18 cellular contexts compared by ENCODE assay signal in genomic region chr7:121513105-121513504, GRCh38.
A peak's percentile ranks its signal among the peaks of the same experiment; 100 is the strongest.
DNase-seq lines count a peak whose midpoint lies in the region; ATAC-seq and TF ChIP-seq lines count a peak whose summit lies in the region.
"Had no signal": no experiment of that assay in that cellular context is flagged by ENCODE, and none has a peak within 500 bp of the region (broad histone marks: within the 10 kb centered on the region; RNA-seq: fewer than 3 reads in every experiment).

No MANE protein-coding gene starts in this region.

- H3K27ac Mint-ChIP-seq in GM23338: no peak overlapping the region
- H3K27ac Mint-ChIP-seq in WTC11: peak overlapping the region; percentile 19; the same call in 1 of the 2 replicates
- H3K27ac Mint-ChIP-seq in stimulated activated effector memory CD8-positive, alpha-beta T cell treated with anti-CD3 and anti-CD28 coated beads, Interleukin-12 subunit alpha, Interleukin-12 subunit beta, amount 100 ng/mL, for 72 hours: no peak overlapping the region
- H3K27ac Mint-ChIP-seq: B cell; CD4-positive, CD25-positive, alpha-beta regulatory T cell; CD8-positive, alpha-beta T cell had no signal

- H2AFZ ChIP-seq in GM23338 (no peak overlapping the region), smooth muscle cell (ENCODE audit: low read depth) (peak overlapping the region; percentile 9)

- no peak for DNase-seq in GM23338 (ENCODE audit: low spot score)
- no peak for DNase-seq in WTC11 (ENCODE audit: low spot score)
- peak; percentile 32 for DNase-seq in foreskin melanocyte
- DNase-seq in smooth muscle cell (lab: John Stamatoyannopoulos, UW; ENCODE audit: unreplicated experiment): no peak
- DNase-seq in stimulated activated effector memory CD8-positive, alpha-beta T cell treated with anti-CD3 and anti-CD28 coated beads, Interleukin-12 subunit alpha, Interleukin-12 subunit beta, amount 100 ng/mL, for 72 hours (ENCODE audit: low spot score in 2 of 2): no peak
- DNase-seq in activated CD4-positive, alpha-beta T cell treated with anti-CD3 and anti-CD28 coated beads, Interleukin-2, amount 50 U/mL, for 48 hours: no peak
- no peak for DNase-seq in left cardiac atrium
- DNase-seq: Caco-2; CD4-positive, CD25-positive, alpha-beta regulatory T cell; CD8-positive, alpha-beta T cell; DMS153; DND-41; GOT3; HCEC 1CT had no signal

- H3K27ac ChIP-seq in GM23338 (ENCODE audit: low read depth) (no peak overlapping the region), smooth muscle cell (ENCODE audit: low read depth) (peak overlapping the region; percentile 98)
- H3K27ac ChIP-seq: 22Rv1, BLaER1, C4-2B had no signal

- H3K27me3 ChIP-seq in GM23338 (ENCODE audit: insufficient read depth) (no peaks in the 10 kb centered on the region), smooth muscle cell (ENCODE audit: low read depth) (no peaks in the 10 kb centered on the region)
- H3K27me3 ChIP-seq: BLaER1 had no signal

- peaks cover 36% of the 10 kb centered on the region for H3K9me3 Mint-ChIP-seq in GM23338
- H3K9me3 Mint-ChIP-seq in WTC11: peaks cover 46% of the 10 kb centered on the region
- H3K9me3 Mint-ChIP-seq in stimulated activated effector memory CD8-positive, alpha-beta T cell treated with anti-CD3 and anti-CD28 coated beads, Interleukin-12 subunit alpha, Interleukin-12 subunit beta, amount 100 ng/mL, for 72 hours: peaks cover 13% of the 10 kb centered on the region

- H3F3A ChIP-seq in GM23338 (replicated peaks; ENCODE audit: low read depth): no peaks in the 10 kb centered on the region
- H3F3A ChIP-seq in smooth muscle cell (ENCODE audit: low read depth): peaks cover 5% of the 10 kb centered on the region

- H3K4me1 ChIP-seq in GM23338 (ENCODE audit: insufficient read depth) (peaks cover 16% of the 10 kb centered on the region), smooth muscle cell (ENCODE audit: low read depth) (peaks cover 26% of the 10 kb centered on the region)
- H3K4me1 ChIP-seq: BLaER1, Caco-2 had no signal

- peak overlapping the region; percentile 14; the same call in 1 of the 2 replicates for H3K4me3 ChIP-seq in GM23338
- H3K4me3 ChIP-seq in smooth muscle cell: no peak overlapping the region
- H3K4me3 ChIP-seq: BLaER1 had no signal

- WGBS in smooth muscle cell (ENCODE audit: low lambda C conversion rate): 83% methylated on average over 1 of the region's 1 CpG

- intact Hi-C loops in left cardiac atrium (cut with DNase I): no loop called here

- peaks cover 40% of the 10 kb centered on the region for H3K36me3 Mint-ChIP-seq in GM23338 (ENCODE audit: low read depth)
- peaks cover 42% of the 10 kb centered on the region for H3K36me3 Mint-ChIP-seq in WTC11
- no peaks in the 10 kb centered on the region for H3K36me3 Mint-ChIP-seq in stimulated activated effector memory CD8-positive, alpha-beta T cell treated with anti-CD3 and anti-CD28 coated beads, Interleukin-12 subunit alpha, Interleukin-12 subunit beta, amount 100 ng/mL, for 72 hours
- H3K36me3 Mint-ChIP-seq: CD4-positive, CD25-positive, alpha-beta regulatory T cell; CD8-positive, alpha-beta T cell had no signal

- H3K9ac ChIP-seq in smooth muscle cell (ENCODE audit: low read depth): peak overlapping the region; percentile 91
- H3K9ac ChIP-seq: BLaER1 had no signal

- no peak for TF ChIP-seq CTCF in GM23338 (conservative IDR thresholded peaks at IDR 0.05; ENCODE audit: low read depth in 2 of 2)
- TF ChIP-seq CTCF in WTC11 (IDR thresholded peaks at IDR 0.05): no peak
- TF ChIP-seq CTCF in smooth muscle cell (IDR thresholded peaks at IDR 0.05; ENCODE audit: borderline replicate concordance, insufficient read depth, poor library complexity, severe bottlenecking): no peak

- peak overlapping the region; percentile 42 for H3K4me2 ChIP-seq in GM23338
- H3K4me2 ChIP-seq in smooth muscle cell: peak overlapping the region; percentile 18
- H3K4me2 ChIP-seq: BLaER1 had no signal

- H3K9me3 ChIP-seq in smooth muscle cell (replicated peaks; ENCODE audit: low read depth): no peaks in the 10 kb centered on the region

- H3K79me2 ChIP-seq in GM23338 (replicated peaks; ENCODE audit: insufficient read depth) (no peaks in the 10 kb centered on the region), smooth muscle cell (ENCODE audit: low read depth) (peaks cover 41% of the 10 kb centered on the region)

- H3K27me3 Mint-ChIP-seq in GM23338 (ENCODE audit: insufficient read depth, low read depth, poor library complexity): peaks cover 5% of the 10 kb centered on the region
- peaks cover 5% of the 10 kb centered on the region for H3K27me3 Mint-ChIP-seq in WTC11 (ENCODE audit: low read depth)

- CTCF ChIA-PET in WTC11 (lab: Charles Lee): no interaction called here

- no peak; the same call in 2 of the 3 replicates for ATAC-seq in GM23338
- ATAC-seq in WTC11: peak; percentile 57
- ATAC-seq in stimulated activated effector memory CD8-positive, alpha-beta T cell treated with anti-CD3 and anti-CD28 coated beads, Interleukin-12 subunit alpha, Interleukin-12 subunit beta, amount 100 ng/mL, for 72 hours: no peak
- no peak for ATAC-seq in left cardiac atrium
- ATAC-seq: CD8-positive, alpha-beta T cell had no signal

- H3K36me3 ChIP-seq in GM23338 (ENCODE audit: insufficient read depth): peaks cover 9% of the 10 kb centered on the region; the same call in 1 of the 2 replicates
- no peaks in the 10 kb centered on the region for H3K36me3 ChIP-seq in smooth muscle cell (ENCODE audit: low read depth)
- H3K36me3 ChIP-seq: BLaER1 had no signal

- no peaks in the 10 kb centered on the region for H4K20me1 ChIP-seq in GM23338 (replicated peaks; ENCODE audit: insufficient read depth)
- peaks cover 20% of the 10 kb centered on the region for H4K20me1 ChIP-seq in smooth muscle cell (ENCODE audit: low read depth)
- H4K20me1 ChIP-seq: BLaER1 had no signal

- peaks cover 12% of the 10 kb centered on the region for H3K9me2 ChIP-seq in GM23338 (ENCODE audit: insufficient read depth)

- H3K4me1 Mint-ChIP-seq in GM23338 (peaks cover 18% of the 10 kb centered on the region), WTC11 (peaks cover 36% of the 10 kb centered on the region)
- H3K4me1 Mint-ChIP-seq in stimulated activated effector memory CD8-positive, alpha-beta T cell treated with anti-CD3 and anti-CD28 coated beads, Interleukin-12 subunit alpha, Interleukin-12 subunit beta, amount 100 ng/mL, for 72 hours: peaks cover 12% of the 10 kb centered on the region
- H3K4me1 Mint-ChIP-seq: B cell; CD4-positive, CD25-positive, alpha-beta regulatory T cell had no signal

- POLR2A ChIA-PET in WTC11 (lab: Charles Lee): no interaction called here

- H3K4me3 Mint-ChIP-seq in GM23338 (no peak overlapping the region), WTC11 (no peak overlapping the region)
- no peak overlapping the region for H3K4me3 Mint-ChIP-seq in stimulated activated effector memory CD8-positive, alpha-beta T cell treated with anti-CD3 and anti-CD28 coated beads, Interleukin-12 subunit alpha, Interleukin-12 subunit beta, amount 100 ng/mL, for 72 hours
- H3K4me3 Mint-ChIP-seq: B cell; CD4-positive, CD25-positive, alpha-beta regulatory T cell; CD8-positive, alpha-beta T cell had no signal

TF ChIP-seq in GM23338, 12 proteins besides CTCF, POLR2A, EP300 and RAD21 (continues in another document):
- TF ChIP-seq CREB1 (CRISPR knock-in tag; IDR thresholded peaks at IDR 0.05; ENCODE audit: low read depth) (no peak), ZNF114 (CRISPR knock-in tag; IDR thresholded peaks at IDR 0.05) (no peak), EZH2 (IDR thresholded peaks at IDR 0.05; ENCODE audit: low read depth, unreplicated experiment) (no peak), EZH2phosphoT487 (IDR thresholded peaks at IDR 0.05; ENCODE audit: unreplicated experiment) (no peak), JUNB (IDR thresholded peaks at IDR 0.05; ENCODE audit: unreplicated experiment) (no peak), ZNF331 (CRISPR knock-in tag; IDR thresholded peaks at IDR 0.05; ENCODE audit: low read depth) (no peak)

TF ChIP-seq in WTC11, 78 proteins besides CTCF, POLR2A, EP300 and RAD21 (continues in another document):
- TF ChIP-seq PRRX2 (CRISPR knock-in tag; IDR thresholded peaks at IDR 0.05) (no peak), ELF4 (CRISPR knock-in tag; IDR thresholded peaks at IDR 0.05; ENCODE audit: low read depth) (no peak), SP1 (CRISPR knock-in tag; conservative IDR thresholded peaks at IDR 0.05) (no peak), ATF3 (CRISPR knock-in tag; conservative IDR thresholded peaks at IDR 0.05) (no peak), OVOL2 (CRISPR knock-in tag; IDR thresholded peaks at IDR 0.05; ENCODE audit: borderline replicate concordance) (no peak), NFATC4 (CRISPR knock-in tag; IDR thresholded peaks at IDR 0.05) (no peak), GTF2I (CRISPR knock-in tag; conservative IDR thresholded peaks at IDR 0.05) (no peak), RORB (CRISPR knock-in tag; IDR thresholded peaks at IDR 0.05) (no peak), HMGA2 (CRISPR knock-in tag; IDR thresholded peaks at IDR 0.05) (no peak), SMAD4 (CRISPR knock-in tag; IDR thresholded peaks at IDR 0.05) (no peak), ZNF425 (CRISPR knock-in tag; conservative IDR thresholded peaks at IDR 0.05) (no peak)
